8 cellular contexts compared by ENCODE assay signal in genomic region chr21:37220433-37220980, GRCh38. TPM values are rescaled to one million over a fixed set of nuclear protein-coding genes. Genes with fewer than 3 reads are reported as not detected.
A peak's percentile ranks its signal among the peaks of the same experiment; 100 is the strongest.
DNase-seq lines count a peak whose midpoint lies in the region; ATAC-seq and TF ChIP-seq lines count a peak whose summit lies in the region.

No MANE protein-coding gene starts in this region.

- no peaks in the 10 kb centered on the region for H3K9me3 ChIP-seq in osteoblast (ENCODE audit: low read depth, low read length)

- H3K9me3 Mint-ChIP-seq in activated T-helper 2 cell treated with anti-CD3 and anti-CD28 coated beads, Interferon-gamma antibody, Interleukin-2, Interleukin-4, amounts not matched to agents 10 μg/mL and 5 μg/mL and 100 μg/mL, durations not matched to agents 14 hours and 24 hours and 36 hours, result peaks cover 3% of the 10 kb centered on the region

- H3K36me3 Mint-ChIP-seq in activated T-helper 2 cell treated with anti-CD3 and anti-CD28 coated beads, Interferon-gamma antibody, Interleukin-2, Interleukin-4, amounts not matched to agents 10 μg/mL and 5 μg/mL and 100 μg/mL, durations not matched to agents 14 hours and 24 hours and 36 hours (ENCODE audit: low read depth), result peaks cover 46% of the 10 kb centered on the region

- H3K27me3 Mint-ChIP-seq in activated T-helper 2 cell treated with anti-CD3 and anti-CD28 coated beads, Interferon-gamma antibody, Interleukin-2, Interleukin-4, amounts not matched to agents 10 μg/mL and 5 μg/mL and 100 μg/mL, durations not matched to agents 14 hours and 24 hours and 36 hours (ENCODE audit: low read depth), result no peaks in the 10 kb centered on the region

- H4K20me1 ChIP-seq in osteoblast (ENCODE audit: insufficient read depth, low read length), result no peaks in the 10 kb centered on the region

- H3K4me2 ChIP-seq in osteoblast (ENCODE audit: insufficient read depth, low read length), result peak overlapping the region; percentile 93

- H3K4me1 Mint-ChIP-seq in activated T-helper 2 cell treated with anti-CD3 and anti-CD28 coated beads, Interferon-gamma antibody, Interleukin-2, Interleukin-4, amounts not matched to agents 10 μg/mL and 5 μg/mL and 100 μg/mL, durations not matched to agents 14 hours and 24 hours and 36 hours (ENCODE audit: low read depth), result peaks cover 47% of the 10 kb centered on the region

- intact Hi-C loops in activated T-helper 2 cell treated with anti-CD3 and anti-CD28 coated beads, Interferon-gamma antibody, Interleukin-2, Interleukin-4, amounts not matched to agents 10 μg/mL and 5 μg/mL and 100 μg/mL, durations not matched to agents 14 hours and 24 hours and 36 hours (cut with micrococcal nuclease), result loop anchor here (2.0 to 10.0 kb wide), 4 partner anchors 148 to 342 kb away; partner anchors contain the start of genes HLCS, PIGP and TTC3

- peak; percentile 57 for ATAC-seq in GM18511 (IDR thresholded peaks at IDR 0.05; ENCODE audit: unreplicated experiment)
- peak; percentile 38 for ATAC-seq in HG02970 (IDR thresholded peaks at IDR 0.05; ENCODE audit: low FRiP score, unreplicated experiment)

- peak overlapping the region; percentile 95 for H3K27ac Mint-ChIP-seq in activated T-helper 2 cell treated with anti-CD3 and anti-CD28 coated beads, Interferon-gamma antibody, Interleukin-2, Interleukin-4, amounts not matched to agents 10 μg/mL and 5 μg/mL and 100 μg/mL, durations not matched to agents 14 hours and 24 hours and 36 hours

- peaks cover 25% of the 10 kb centered on the region for H3K36me3 ChIP-seq in osteoblast (ENCODE audit: insufficient read depth, low read length)

- peaks cover 13% of the 10 kb centered on the region for H3K4me1 ChIP-seq in osteoblast (ENCODE audit: insufficient read depth, low read length)

- DNase-seq in AG10803 (ENCODE audit: low read depth) (peak; percentile 47), NCI-H524 (lab: John Stamatoyannopoulos, UW) (peak; percentile 79 to 81), foreskin fibroblast (peak; percentile 24 to 70), osteoblast (ENCODE audit: insufficient read length, low spot score, missing footprints) (peak; percentile 92), NAMALWA (ENCODE audit: low spot score) (no peak)
- DNase-seq in activated T-helper 2 cell treated with anti-CD3 and anti-CD28 coated beads, Interferon-gamma antibody, Interleukin-2, Interleukin-4, amounts not matched to agents 10 μg/mL and 5 μg/mL and 100 μg/mL, durations not matched to agents 14 hours and 24 hours and 36 hours (ENCODE audit: low spot score), result peak; percentile 43

- no peaks in the 10 kb centered on the region for H3K27me3 ChIP-seq in osteoblast (ENCODE audit: insufficient read depth, low read length)

- H3K27ac ChIP-seq in osteoblast (ENCODE audit: low read depth, low read length), result peak overlapping the region; percentile 50

- peak overlapping the region; percentile 88 for H3K4me3 Mint-ChIP-seq in activated T-helper 2 cell treated with anti-CD3 and anti-CD28 coated beads, Interferon-gamma antibody, Interleukin-2, Interleukin-4, amounts not matched to agents 10 μg/mL and 5 μg/mL and 100 μg/mL, durations not matched to agents 14 hours and 24 hours and 36 hours (ENCODE audit: low read depth)

- H3K4me3 ChIP-seq in AG10803 (ENCODE audit: low read length) (peak overlapping the region; percentile 72), foreskin fibroblast (ENCODE audit: low read depth in 1 of 2, low read length in 2 of 2) (peak overlapping the region; percentile 52 to 64), osteoblast (ENCODE audit: insufficient read depth, low read length) (peak overlapping the region; percentile 79)

- H2AFZ ChIP-seq in osteoblast (ENCODE audit: low read length), result peak overlapping the region; percentile 90

- TF ChIP-seq CTCF in AG10803 (conservative IDR thresholded peaks at IDR 0.05; ENCODE audit: low read length) (peak; percentile 35), foreskin fibroblast (IDR thresholded peaks at IDR 0.05; ENCODE audit: low read depth, low read length) (no peak), osteoblast (IDR thresholded peaks at IDR 0.05; ENCODE audit: extremely low read depth, low read depth, low read length) (peak; percentile 31)

- H3K79me2 ChIP-seq in osteoblast (ENCODE audit: insufficient read depth, low read length), result peaks cover 2% of the 10 kb centered on the region

RNA-seq across cellular contexts. Expression of gene VPS26C, which starts 46.6 kb away (rescaled TPM):
- total RNA-seq in activated T-helper 2 cell treated with anti-CD3 and anti-CD28 coated beads, Interferon-gamma antibody, Interleukin-2, Interleukin-4, amounts not matched to agents 10 μg/mL and 5 μg/mL and 100 μg/mL, durations not matched to agents 14 hours and 24 hours and 36 hours, result 58.0 and 59.4 TPM in 2 replicates
- total RNA-seq in osteoblast, result 91.6 and 91.9 TPM in 2 replicates
